Comparison of ENCODE assay signal across 1 cellular context in the genomic region with DNA sequence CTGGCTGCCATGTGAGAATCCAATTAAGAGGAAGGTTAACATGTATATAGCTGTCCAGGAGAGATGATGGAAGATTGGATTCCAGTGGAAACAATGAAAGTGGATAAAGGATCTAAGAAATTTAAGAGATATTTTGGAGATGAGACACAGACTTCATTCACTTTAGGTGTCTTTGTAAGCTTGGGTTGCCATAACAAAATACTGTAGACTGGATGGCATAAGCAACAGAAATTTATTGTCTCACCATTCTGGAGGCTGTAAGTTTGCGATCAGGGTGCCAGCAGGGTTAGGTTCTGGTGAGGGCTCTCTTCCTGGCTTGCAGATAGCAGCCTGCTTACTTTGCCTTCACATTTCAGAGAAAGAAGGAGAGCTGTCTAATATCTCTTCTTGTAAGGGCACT.
TF ChIP-seq lines count a peak whose summit lies in the region.

No MANE protein-coding gene starts in this region.

TF ChIP-seq in A549, 52 proteins besides CTCF, POLR2A, EP300 and RAD21 (continued from another document):
- TF ChIP-seq, protein P1, sequence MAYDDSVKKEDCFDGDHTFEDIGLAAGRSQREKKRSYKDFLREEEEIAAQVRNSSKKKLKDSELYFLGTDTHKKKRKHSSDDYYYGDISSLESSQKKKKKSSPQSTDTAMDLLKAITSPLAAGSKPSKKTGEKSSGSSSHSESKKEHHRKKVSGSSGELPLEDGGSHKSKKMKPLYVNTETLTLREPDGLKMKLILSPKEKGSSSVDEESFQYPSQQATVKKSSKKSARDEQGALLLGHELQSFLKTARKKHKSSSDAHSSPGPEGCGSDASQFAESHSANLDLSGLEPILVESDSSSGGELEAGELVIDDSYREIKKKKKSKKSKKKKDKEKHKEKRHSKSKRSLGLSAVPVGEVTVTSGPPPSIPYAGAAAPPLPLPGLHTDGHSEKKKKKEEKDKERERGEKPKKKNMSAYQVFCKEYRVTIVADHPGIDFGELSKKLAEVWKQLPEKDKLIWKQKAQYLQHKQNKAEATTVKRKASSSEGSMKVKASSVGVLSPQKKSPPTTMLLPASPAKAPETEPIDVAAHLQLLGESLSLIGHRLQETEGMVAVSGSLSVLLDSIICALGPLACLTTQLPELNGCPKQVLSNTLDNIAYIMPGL (CRISPR knock-in tag; IDR thresholded peaks at IDR 0.05; ENCODE audit: borderline replicate concordance), result no peak
- no peak for TF ChIP-seq TFCP2L1 (CRISPR knock-in tag; IDR thresholded peaks at IDR 0.05)
- TF ChIP-seq, protein P2, sequence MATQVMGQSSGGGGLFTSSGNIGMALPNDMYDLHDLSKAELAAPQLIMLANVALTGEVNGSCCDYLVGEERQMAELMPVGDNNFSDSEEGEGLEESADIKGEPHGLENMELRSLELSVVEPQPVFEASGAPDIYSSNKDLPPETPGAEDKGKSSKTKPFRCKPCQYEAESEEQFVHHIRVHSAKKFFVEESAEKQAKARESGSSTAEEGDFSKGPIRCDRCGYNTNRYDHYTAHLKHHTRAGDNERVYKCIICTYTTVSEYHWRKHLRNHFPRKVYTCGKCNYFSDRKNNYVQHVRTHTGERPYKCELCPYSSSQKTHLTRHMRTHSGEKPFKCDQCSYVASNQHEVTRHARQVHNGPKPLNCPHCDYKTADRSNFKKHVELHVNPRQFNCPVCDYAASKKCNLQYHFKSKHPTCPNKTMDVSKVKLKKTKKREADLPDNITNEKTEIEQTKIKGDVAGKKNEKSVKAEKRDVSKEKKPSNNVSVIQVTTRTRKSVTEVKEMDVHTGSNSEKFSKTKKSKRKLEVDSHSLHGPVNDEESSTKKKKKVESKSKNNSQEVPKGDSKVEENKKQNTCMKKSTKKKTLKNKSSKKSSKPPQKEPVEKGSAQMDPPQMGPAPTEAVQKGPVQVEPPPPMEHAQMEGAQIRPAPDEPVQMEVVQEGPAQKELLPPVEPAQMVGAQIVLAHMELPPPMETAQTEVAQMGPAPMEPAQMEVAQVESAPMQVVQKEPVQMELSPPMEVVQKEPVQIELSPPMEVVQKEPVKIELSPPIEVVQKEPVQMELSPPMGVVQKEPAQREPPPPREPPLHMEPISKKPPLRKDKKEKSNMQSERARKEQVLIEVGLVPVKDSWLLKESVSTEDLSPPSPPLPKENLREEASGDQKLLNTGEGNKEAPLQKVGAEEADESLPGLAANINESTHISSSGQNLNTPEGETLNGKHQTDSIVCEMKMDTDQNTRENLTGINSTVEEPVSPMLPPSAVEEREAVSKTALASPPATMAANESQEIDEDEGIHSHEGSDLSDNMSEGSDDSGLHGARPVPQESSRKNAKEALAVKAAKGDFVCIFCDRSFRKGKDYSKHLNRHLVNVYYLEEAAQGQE (IDR thresholded peaks at IDR 0.05), result no peak
- no peak for TF ChIP-seq RARB (CRISPR knock-in tag; IDR thresholded peaks at IDR 0.05)
- no peak for TF ChIP-seq KDM5A (IDR thresholded peaks at IDR 0.05)
- no peak for TF ChIP-seq HDAC2 (IDR thresholded peaks at IDR 0.05)
- TF ChIP-seq, protein P3, sequence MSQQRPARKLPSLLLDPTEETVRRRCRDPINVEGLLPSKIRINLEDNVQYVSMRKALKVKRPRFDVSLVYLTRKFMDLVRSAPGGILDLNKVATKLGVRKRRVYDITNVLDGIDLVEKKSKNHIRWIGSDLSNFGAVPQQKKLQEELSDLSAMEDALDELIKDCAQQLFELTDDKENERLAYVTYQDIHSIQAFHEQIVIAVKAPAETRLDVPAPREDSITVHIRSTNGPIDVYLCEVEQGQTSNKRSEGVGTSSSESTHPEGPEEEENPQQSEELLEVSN (IDR thresholded peaks at IDR 0.05; ENCODE audit: borderline replicate concordance, low read depth), result no peak
- TF ChIP-seq, protein P4, sequence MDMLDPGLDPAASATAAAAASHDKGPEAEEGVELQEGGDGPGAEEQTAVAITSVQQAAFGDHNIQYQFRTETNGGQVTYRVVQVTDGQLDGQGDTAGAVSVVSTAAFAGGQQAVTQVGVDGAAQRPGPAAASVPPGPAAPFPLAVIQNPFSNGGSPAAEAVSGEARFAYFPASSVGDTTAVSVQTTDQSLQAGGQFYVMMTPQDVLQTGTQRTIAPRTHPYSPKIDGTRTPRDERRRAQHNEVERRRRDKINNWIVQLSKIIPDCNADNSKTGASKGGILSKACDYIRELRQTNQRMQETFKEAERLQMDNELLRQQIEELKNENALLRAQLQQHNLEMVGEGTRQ (IDR thresholded peaks at IDR 0.05), result no peak
- no peak for TF ChIP-seq PHF8 (IDR thresholded peaks at IDR 0.05; ENCODE audit: borderline replicate concordance, low read depth)
